ENCODE assay signal across 14 cellular contexts in genomic region chr11:111148116-111148515, GRCh38.
"Had no signal": no experiment of that assay in that cellular context is flagged by ENCODE, and none has a peak within 500 bp of the region (broad histone marks: within the 10 kb centered on the region; RNA-seq: fewer than 3 reads in every experiment).

No MANE protein-coding gene starts in this region.

- H3K36me3 Mint-ChIP-seq: natural killer cell had no signal

- H3K9me3 Mint-ChIP-seq: activated naive CD8-positive, alpha-beta T cell treated with anti-CD3 and anti-CD28 coated beads, Interleukin-2, amount 50 U/mL, for 24 hours; activated T-helper 17 cell treated with anti-CD3 and anti-CD28 coated beads, Interleukin-2, amount 50 U/mL, for 72 hours; natural killer cell had no signal

- H3K27me3 ChIP-seq: neutrophil, stomach had no signal

- H3K4me1 ChIP-seq: left ventricle myocardium inferior, stomach had no signal

- DNase-seq: activated CD4-positive, alpha-beta T cell treated with anti-CD3 and anti-CD28 coated beads, Interleukin-2, amount 50 U/mL, for 1 hour; activated naive CD4-positive, alpha-beta T cell treated with Interleukin-2 at 50 U/mL for 16 hours; activated naive CD8-positive, alpha-beta T cell treated with anti-CD3 and anti-CD28 coated beads, Interleukin-2, amount 50 U/mL, for 24 hours; effector CD4-positive, alpha-beta T cell; hippocampal formation; left ventricle myocardium inferior; natural killer cell; stimulated activated CD4-positive, alpha-beta T cell treated with anti-CD3 and anti-CD28 coated beads, Interleukin-12 subunit alpha, Interleukin-12 subunit beta, amount 100 ng/mL, for 4 hours; stimulated activated CD4-positive, alpha-beta T cell treated with anti-CD3 and anti-CD28 coated beads, Interleukin-2, amount 100 ng/mL, for 24 hours; stomach had no signal

- H3K4me3 Mint-ChIP-seq: activated naive CD8-positive, alpha-beta T cell treated with anti-CD3 and anti-CD28 coated beads, Interleukin-2, amount 50 U/mL, for 24 hours; activated T-helper 17 cell treated with anti-CD3 and anti-CD28 coated beads, Interleukin-2, amount 50 U/mL, for 72 hours; natural killer cell had no signal

- H3K27ac Mint-ChIP-seq: activated naive CD8-positive, alpha-beta T cell treated with anti-CD3 and anti-CD28 coated beads, Interleukin-2, amount 50 U/mL, for 24 hours; activated T-helper 17 cell treated with anti-CD3 and anti-CD28 coated beads, Interleukin-2, amount 50 U/mL, for 72 hours; natural killer cell had no signal

- ATAC-seq: activated naive CD8-positive, alpha-beta T cell treated with anti-CD3 and anti-CD28 coated beads, Interleukin-2, amount 50 U/mL, for 24 hours; activated T-helper 17 cell treated with anti-CD3 and anti-CD28 coated beads, Interleukin-2, amount 50 U/mL, for 72 hours; natural killer cell had no signal

- H3K4me1 Mint-ChIP-seq: activated naive CD8-positive, alpha-beta T cell treated with anti-CD3 and anti-CD28 coated beads, Interleukin-2, amount 50 U/mL, for 24 hours; activated T-helper 17 cell treated with anti-CD3 and anti-CD28 coated beads, Interleukin-2, amount 50 U/mL, for 72 hours; natural killer cell had no signal

- H3K36me3 ChIP-seq: left ventricle myocardium inferior, neutrophil, stomach, thoracic aorta had no signal

- H3K27ac ChIP-seq: coronary artery, left ventricle myocardium inferior, neutrophil, stomach, thoracic aorta had no signal

- H3K27me3 Mint-ChIP-seq: activated naive CD8-positive, alpha-beta T cell treated with anti-CD3 and anti-CD28 coated beads, Interleukin-2, amount 50 U/mL, for 24 hours had no signal

- H3K4me3 ChIP-seq: coronary artery, left ventricle myocardium inferior, stomach, thoracic aorta had no signal
